Comparison of ENCODE assay signal across 13 cellular contexts in the genomic region with DNA sequence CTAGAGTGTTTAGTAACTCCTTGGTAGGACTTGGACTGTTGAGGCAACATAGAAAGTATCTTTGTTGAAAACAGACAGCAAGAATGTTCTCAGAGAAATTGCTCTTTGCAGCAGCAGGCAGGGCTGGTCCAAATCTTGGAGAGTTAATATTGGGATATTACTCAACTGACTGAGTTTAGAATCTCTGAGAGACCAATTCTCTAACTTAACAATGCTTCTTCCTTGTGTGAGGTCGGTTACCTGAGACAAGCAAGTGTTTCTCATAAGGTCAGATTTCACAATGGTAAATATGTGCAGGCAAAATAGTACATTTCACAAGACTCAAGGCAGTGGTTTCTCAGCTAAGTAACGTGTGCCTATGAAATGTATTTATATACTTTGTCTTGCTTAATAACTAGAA. TPM values are rescaled to one million over a fixed set of nuclear protein-coding genes. Genes with fewer than 3 reads are reported as not detected.
A peak's percentile ranks its signal among the peaks of the same experiment; 100 is the strongest.
DNase-seq lines count a peak whose midpoint lies in the region; ATAC-seq, FAIRE-seq and TF ChIP-seq lines count a peak whose summit lies in the region.
"Had no signal": no experiment of that assay in that cellular context is flagged by ENCODE, and none has a peak within 500 bp of the region (broad histone marks: within the 10 kb centered on the region; RNA-seq: fewer than 3 reads in every experiment).

No MANE protein-coding gene starts in this region.

- CTCF ChIA-PET in PC-9 (lab: Charles Lee), result interaction anchor here (0.6 kb wide), 1 partner anchor 191 kb away, joined by 5 read pairs; no protein-coding TSS in a partner anchor

- peaks cover 30% of the 10 kb centered on the region for H3K4me1 ChIP-seq in PC-9 (replicated peaks; ENCODE audit: insufficient read depth)

- TF ChIP-seq CTCF in PC-9 (conservative IDR thresholded peaks at IDR 0.05), result no peak
- TF ChIP-seq CTCF in fibroblast of mammary gland (conservative IDR thresholded peaks at IDR 0.05; ENCODE audit: control insufficient read depth, insufficient read depth, low read depth, low read length), result no peak
- no peak for TF ChIP-seq CTCF in neural crest cell (conservative IDR thresholded peaks at IDR 0.05)

- H3K27me3 ChIP-seq in PC-9 (ENCODE audit: insufficient read depth, low read depth), result no peaks in the 10 kb centered on the region

- peak; percentile 23 for FAIRE-seq in GM12891 (lab: Jason Lieb, UNC)
- FAIRE-seq: colon had no signal

- no peaks in the 10 kb centered on the region for H3K36me3 ChIP-seq in PC-9 (ENCODE audit: low read depth)

- H4K20me1 ChIP-seq in PC-9 (ENCODE audit: insufficient read depth), result no peaks in the 10 kb centered on the region

- no peaks in the 10 kb centered on the region for H3K9me3 Mint-ChIP-seq in neural crest cell
- H3K9me3 Mint-ChIP-seq: CD14-positive monocyte had no signal

- H3K9me3 ChIP-seq in PC-9 (ENCODE audit: insufficient read depth, low read depth), result no peaks in the 10 kb centered on the region

- no peak overlapping the region for H3K27ac Mint-ChIP-seq in neural crest cell (ENCODE audit: unreplicated experiment)
- H3K27ac Mint-ChIP-seq: CD14-positive monocyte had no signal

- H3K27ac ChIP-seq in PC-9, result peak overlapping the region; percentile 32

- H3K27me3 Mint-ChIP-seq in neural crest cell (ENCODE audit: low read depth), result no peaks in the 10 kb centered on the region

- peaks cover 32% of the 10 kb centered on the region; the same call in 1 of the 2 replicates for H3F3A ChIP-seq in PC-9 (ENCODE audit: insufficient read depth, low read depth)

- no peak for TF ChIP-seq POLR2A in GM12891 (IDR thresholded peaks at IDR 0.05; ENCODE audit: low read depth, low read length)

- DNase-seq in GM12891 (ENCODE audit: insufficient read length, low spot score) (no peak), PC-9 (peak in 1 of 2 experiments; percentile 97), fibroblast of mammary gland (ENCODE audit: low read depth) (peak; percentile 25), neural crest cell (ENCODE audit: low read depth, low spot score) (no peak)
- no peak for DNase-seq in NK-92 treated with Interleukin-12 subunit alpha and Interleukin-12 subunit beta, amount 100 ng/mL, for 24 hours (lab: John Stamatoyannopoulos, UW)
- DNase-seq: activated CD8-positive, alpha-beta memory T cell treated with anti-CD3 and anti-CD28 coated beads, Interleukin-2, amount 50 U/mL, for 4 hours; NCI-H187 treated with DMSO at 0.1 percent for 48 hours had no signal

- POLR2A ChIA-PET in PC-9 (lab: Charles Lee; ENCODE audit: unreplicated experiment), result no interaction called here

- H3K4me2 ChIP-seq in PC-9, result peak overlapping the region; percentile 31

- intact Hi-C loops in PC-9 (cut with micrococcal nuclease; ENCODE audit: unreplicated experiment), result loop anchor here (1.0 kb wide), 1 partner anchor 13 kb away; no protein-coding TSS in a partner anchor

- H3K36me3 Mint-ChIP-seq in neural crest cell (ENCODE audit: low read depth), result peaks cover 2% of the 10 kb centered on the region
- H3K36me3 Mint-ChIP-seq: CD14-positive monocyte had no signal

- H2AFZ ChIP-seq in PC-9, result no peak overlapping the region

- H3K4me3 ChIP-seq in PC-9 (no peak overlapping the region), fibroblast of mammary gland (ENCODE audit: control insufficient read depth, low read depth, low read length) (no peak overlapping the region)

- peak overlapping the region; percentile 95 for H3K4me3 Mint-ChIP-seq in neural crest cell

- peaks cover 79% of the 10 kb centered on the region for H3K4me1 Mint-ChIP-seq in neural crest cell

- no peak for ATAC-seq in HG03354 (IDR thresholded peaks at IDR 0.05; ENCODE audit: poor library complexity, severe bottlenecking, unreplicated experiment)
- ATAC-seq in HG03469 (IDR thresholded peaks at IDR 0.05; ENCODE audit: unreplicated experiment), result no peak
- no peak for ATAC-seq in HG03520 (IDR thresholded peaks at IDR 0.05; ENCODE audit: unreplicated experiment)

- BruUV-seq in PC-9 (replicated peaks; lab: Mats Ljungman, UMichigan), result no TSS peak

- no peaks in the 10 kb centered on the region for H3K9me2 ChIP-seq in PC-9 (ENCODE audit: insufficient read depth)

- H3K79me2 ChIP-seq in PC-9 (ENCODE audit: low read depth), result peaks cover 36% of the 10 kb centered on the region

TF ChIP-seq in GM12891, 5 proteins besides CTCF, POLR2A, EP300 and RAD21:
- no peak for TF ChIP-seq POU2F2 (IDR thresholded peaks at IDR 0.05; ENCODE audit: low read depth, low read length)
- no peak for TF ChIP-seq SPI1 (IDR thresholded peaks at IDR 0.05; ENCODE audit: low read depth, low read length)
- TF ChIP-seq TAF1 (IDR thresholded peaks at IDR 0.05; ENCODE audit: low read depth, low read length), result no peak
- TF ChIP-seq POLR2AphosphoS5 (IDR thresholded peaks at IDR 0.05; ENCODE audit: low read depth, low read length), result no peak
- TF ChIP-seq PAX5 (IDR thresholded peaks at IDR 0.05; ENCODE audit: insufficient read depth, low read length, severe bottlenecking), result no peak

RNA-seq across cellular contexts. Expression of gene SCHIP1, which starts 1.2 kb away (rescaled TPM):
- 2.8 TPM for polyA plus RNA-seq in GM12891 (2012; ENCODE audit: low read depth, missing spikeins)
- total RNA-seq in PC-9 (2021), result 4.9 and 5.3 TPM in 2 replicates
- 30.3 and 31.6 TPM in 2 replicates for total RNA-seq in neural crest cell
- total RNA-seq: T-helper 1 cell treated with Interleukin-12 subunit alpha and Interleukin-12 subunit beta and Interleukin-4 antibody, amounts not matched to agents 30 ng/mL and 1 ng/mL, for 36 hours had no signal
- polyA plus RNA-seq: CD14-positive monocyte had no signal
